ENCODE assay signal across 8 cellular contexts in the genomic region with DNA sequence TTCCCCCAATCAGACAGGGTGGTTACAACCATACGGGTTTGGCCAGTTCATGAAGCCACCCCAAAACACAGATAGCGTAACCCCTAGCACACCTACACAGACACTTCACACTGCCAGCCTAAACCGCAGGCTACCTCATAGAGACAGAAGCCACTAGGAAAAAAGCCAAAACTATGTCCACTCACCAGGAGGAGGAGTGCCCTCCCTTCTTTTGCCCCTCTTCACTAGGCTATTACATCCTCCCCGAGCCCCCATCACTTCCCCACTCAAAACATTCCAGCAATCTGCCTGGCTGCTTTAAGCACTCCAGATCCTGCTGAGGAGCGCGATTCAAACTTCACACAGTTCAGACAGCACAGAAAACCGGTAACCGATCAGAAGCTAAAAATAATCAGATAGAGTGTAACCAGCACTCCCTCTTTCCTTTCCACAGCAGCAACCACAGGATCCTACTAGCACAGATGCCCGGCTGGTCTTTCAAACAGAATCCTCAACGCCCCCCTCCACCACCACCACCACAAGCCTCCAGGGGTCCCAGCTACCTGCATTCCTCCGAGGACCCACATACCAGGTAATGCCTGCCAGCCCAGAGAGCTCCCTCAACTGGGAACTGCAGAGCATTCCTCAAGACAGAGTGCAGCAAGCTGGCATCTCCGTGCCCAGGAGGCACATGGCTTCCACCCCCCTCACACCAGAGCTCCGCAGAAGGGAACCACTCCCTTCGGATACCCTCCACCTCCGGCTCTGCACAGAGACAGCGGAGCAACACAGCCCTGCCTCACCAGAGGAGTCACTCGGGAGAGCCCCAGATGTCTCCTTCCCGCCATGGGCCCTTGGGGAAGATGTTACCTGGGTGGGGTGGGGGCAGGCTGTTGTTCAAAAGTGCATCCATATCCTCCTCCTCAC. TPM values are rescaled to one million over a fixed set of nuclear protein-coding genes. Genes with fewer than 3 reads are reported as not detected.
DNase-seq lines count a peak whose midpoint lies in the region; ATAC-seq and TF ChIP-seq lines count a peak whose summit lies in the region.

No MANE protein-coding gene starts in this region.

- no peaks in the 10 kb centered on the region for H3K27me3 Mint-ChIP-seq in type B pancreatic cell

- no peak for ATAC-seq in HG03442 (IDR thresholded peaks at IDR 0.05; ENCODE audit: unreplicated experiment)

- H3K4me3 Mint-ChIP-seq in type B pancreatic cell = no peak overlapping the region

- H3K4me1 ChIP-seq in mesodermal cell (ENCODE audit: control insufficient read depth, insufficient read depth, low read length, poor library complexity, severe bottlenecking) = peaks cover 23% of the 10 kb centered on the region

- H3K4me1 Mint-ChIP-seq in type B pancreatic cell (ENCODE audit: unreplicated experiment) = peaks cover 16% of the 10 kb centered on the region

- peak overlapping the region; percentile 81 for H3K27ac Mint-ChIP-seq in type B pancreatic cell

- TF ChIP-seq CTCF in WERI-Rb-1 (IDR thresholded peaks at IDR 0.05; ENCODE audit: low read depth, low read length) = no peak
- TF ChIP-seq CTCF in type B pancreatic cell (conservative IDR thresholded peaks at IDR 0.05) = no peak

- H3K36me3 ChIP-seq in WERI-Rb-1 (peaks cover 50% of the 10 kb centered on the region), mesodermal cell (ENCODE audit: control insufficient read depth, insufficient read depth, low read length) (peaks cover 55% of the 10 kb centered on the region)

- peaks cover 4% of the 10 kb centered on the region for H3K9me3 ChIP-seq in WERI-Rb-1 (ENCODE audit: severe bottlenecking)
- no peaks in the 10 kb centered on the region for H3K9me3 ChIP-seq in mesodermal cell (ENCODE audit: control insufficient read depth, low read length)

- peaks cover 45% of the 10 kb centered on the region for H3K36me3 Mint-ChIP-seq in type B pancreatic cell

- no peaks in the 10 kb centered on the region for H3K9me3 Mint-ChIP-seq in type B pancreatic cell

- H3K4me3 ChIP-seq in WERI-Rb-1 (ENCODE audit: low read depth, low read length) (peak overlapping the region; percentile 54), mesodermal cell (ENCODE audit: extremely low read depth, insufficient read depth, low read length, poor library complexity, severe bottlenecking) (peak overlapping the region; percentile 91)

- H3K27me3 ChIP-seq in WERI-Rb-1 (ENCODE audit: insufficient read depth, low read depth, severe bottlenecking) = no peaks in the 10 kb centered on the region

- 11 to 15% methylated on average over 7 to 9 of the region's 18 CpGs for WGBS in mesodermal cell (ENCODE audit: insufficient coverage in 2 of 2), 2 experiments

- peak; percentile 34 for DNase-seq in stimulated activated CD4-positive, alpha-beta T cell treated with anti-CD3 and anti-CD28 coated beads, Interleukin-15, amount 100 ng/mL, for 24 hours
- no peak for DNase-seq in stimulated activated CD4-positive, alpha-beta T cell treated with anti-CD3 and anti-CD28 coated beads, Interleukin-2, amount 100 ng/mL, for 48 hours
- DNase-seq in WERI-Rb-1 (no peak), type B pancreatic cell (ENCODE audit: extremely low spot score, unreplicated experiment) (no peak), pons (ENCODE audit: low spot score) (no peak)
- DNase-seq in effector CD8-positive, alpha-beta T cell (lab: John Stamatoyannopoulos, UW) = peak; percentile 51

- H3K27ac ChIP-seq in WERI-Rb-1 (peak overlapping the region; percentile 90), mesodermal cell (ENCODE audit: low read depth, low read length, severe bottlenecking) (peak overlapping the region; percentile 77)

RNA-seq across cellular contexts. Expression of gene CHD4, which starts 1.5 kb away (rescaled TPM):
- polyA plus RNA-seq in mesodermal cell (2013, experiment 1 of 2) = 261 TPM
- 233 TPM for polyA plus RNA-seq in mesodermal cell (2013, experiment 2 of 2)
- 270 and 289 TPM in 2 replicates for total RNA-seq in type B pancreatic cell (ENCODE audit: low replicate concordance)

RNA-seq across cellular contexts. Expression of gene LPAR5, which starts 30.1 kb away (rescaled TPM):
- 3.2 TPM for polyA plus RNA-seq in mesodermal cell (2013, experiment 1 of 2)
- polyA plus RNA-seq in mesodermal cell (2013, experiment 2 of 2) = 1.7 TPM
- 2.7 and 19.9 TPM in 2 replicates for total RNA-seq in type B pancreatic cell (ENCODE audit: low replicate concordance)

RNA-seq across cellular contexts. Expression of gene NOP2, which starts 37.6 kb away (rescaled TPM):
- 34.8 TPM for polyA plus RNA-seq in mesodermal cell (2013, experiment 1 of 2)
- 34.5 TPM for polyA plus RNA-seq in mesodermal cell (2013, experiment 2 of 2)
- 60.9 and 106 TPM in 2 replicates for total RNA-seq in type B pancreatic cell (ENCODE audit: low replicate concordance)

RNA-seq across cellular contexts. Expression of gene ACRBP, which starts 41.6 kb away (rescaled TPM):
- 6.3 TPM for polyA plus RNA-seq in mesodermal cell (2013, experiment 1 of 2)
- 4.0 TPM for polyA plus RNA-seq in mesodermal cell (2013, experiment 2 of 2)
- total RNA-seq in type B pancreatic cell (ENCODE audit: low replicate concordance) = 3.9 and 7.1 TPM in 2 replicates

RNA-seq across cellular contexts. Expression of gene IFFO1, which starts 49.8 kb away (rescaled TPM):
- 17.7 TPM for polyA plus RNA-seq in mesodermal cell (2013, experiment 1 of 2)
- 14.3 TPM for polyA plus RNA-seq in mesodermal cell (2013, experiment 2 of 2)
- 9.1 and 17.5 TPM in 2 replicates for total RNA-seq in type B pancreatic cell (ENCODE audit: low replicate concordance)

Comparison
In these comparisons a context has a peak if more than half of its experiments do, and no peak if none do; other contexts are left out.
1. DNase-seq: peak in stimulated activated CD4-positive, alpha-beta T cell treated with anti-CD3 and anti-CD28 coated beads, Interleukin-15, amount 100 ng/mL, for 24 hours (single experiment) and effector CD8-positive, alpha-beta T cell (single experiment); none in stimulated activated CD4-positive, alpha-beta T cell treated with anti-CD3 and anti-CD28 coated beads, Interleukin-2, amount 100 ng/mL, for 48 hours (0 of 2), WERI-Rb-1 (single experiment), type B pancreatic cell (single experiment) and pons (single experiment).